In genomic region chr16:11976850-11977205, GRCh38 we compare ENCODE assay signal across 8 cellular contexts. TPM values are rescaled to one million over a fixed set of nuclear protein-coding genes. Genes with fewer than 3 reads are reported as not detected.
DNase-seq lines count a peak whose midpoint lies in the region; ATAC-seq and TF ChIP-seq lines count a peak whose summit lies in the region.
"Had no signal": no experiment of that assay in that cellular context is flagged by ENCODE, and none has a peak within 500 bp of the region (broad histone marks: within the 10 kb centered on the region; RNA-seq: fewer than 3 reads in every experiment).

No MANE protein-coding gene starts in this region.

- H3K27me3 ChIP-seq in Peyer's patch, result no peaks in the 10 kb centered on the region
- H3K27me3 ChIP-seq in esophagus squamous epithelium, result no peaks in the 10 kb centered on the region
- H3K27me3 ChIP-seq in prostate gland (replicated peaks; ENCODE audit: insufficient read depth), result no peaks in the 10 kb centered on the region

- no peak for DNase-seq in Peyer's patch
- DNase-seq in esophagus squamous epithelium (lab: John Stamatoyannopoulos, UW), result no peak
- DNase-seq in prostate gland (ENCODE audit: low spot score), result no peak
- no peak for DNase-seq in COLO829 (ENCODE audit: low spot score)
- no peak for DNase-seq in activated effector memory CD4-positive, alpha-beta T cell treated with anti-CD3 and anti-CD28 coated beads, Interleukin-2, amount 50 U/mL, for 16 hours

- intact Hi-C loops in esophagus squamous epithelium (cut with DNase I) (no loop called here), prostate gland (cut with DNase I) (loop anchor here (10.0 kb wide), 1 partner anchor 122 kb away; the partner anchor contains the start of gene RSL1D1)

- TF ChIP-seq POLR2A in Peyer's patch (IDR thresholded peaks at IDR 0.05), result no peak
- TF ChIP-seq POLR2A in esophagus squamous epithelium (IDR thresholded peaks at IDR 0.05), result no peak
- TF ChIP-seq POLR2A in prostate gland (IDR thresholded peaks at IDR 0.05), result no peak

- 0 to 1% methylated on average over 7 to 8 of the region's 19 CpGs for WGBS in esophagus squamous epithelium, 2 donors
- under 1% methylated on average over 19 of the region's 19 CpGs for WGBS in prostate gland

- H3K4me1 ChIP-seq in Peyer's patch (peaks cover 0 to 21% (median 7%) of the 10 kb centered on the region in 4 donors), esophagus squamous epithelium (peaks cover 12 to 52% (median 15%) of the 10 kb centered on the region in 3 donors), prostate gland (replicated peaks) (peaks cover 6% of the 10 kb centered on the region)

- peak; percentile 5 for ATAC-seq in GM21737 (IDR thresholded peaks at IDR 0.05; ENCODE audit: unreplicated experiment)
- ATAC-seq in GM18867 (IDR thresholded peaks at IDR 0.05; ENCODE audit: unreplicated experiment), result no peak

- H3K9me3 ChIP-seq in Peyer's patch (no peaks in the 10 kb centered on the region), esophagus squamous epithelium (no peaks in the 10 kb centered on the region), prostate gland (no peaks in the 10 kb centered on the region)

- H3K4me3 ChIP-seq in Peyer's patch (peak overlapping the region; percentile 72 to 86 (median 82)), esophagus squamous epithelium (peak overlapping the region; percentile 85 to 93 (median 89)), prostate gland (peak overlapping the region; percentile 70 to 85)

- H3K36me3 ChIP-seq in Peyer's patch (no peaks in the 10 kb centered on the region), esophagus squamous epithelium (no peaks in the 10 kb centered on the region), prostate gland (no peaks in the 10 kb centered on the region)

- peak overlapping the region; percentile 67 to 82 (median 74) for H3K27ac ChIP-seq in Peyer's patch
- peak overlapping the region; percentile 89 to 94 (median 93) for H3K27ac ChIP-seq in esophagus squamous epithelium
- peak overlapping the region; percentile 50 to 64 for H3K27ac ChIP-seq in prostate gland

- TF ChIP-seq CTCF in Peyer's patch (IDR thresholded peaks at IDR 0.05) (no peak), esophagus squamous epithelium (IDR thresholded peaks at IDR 0.05) (no peak), prostate gland (IDR thresholded peaks at IDR 0.05) (no peak)

RNA-seq across cellular contexts. Expression of gene SNX29, which starts 0.3 kb away (rescaled TPM):
- total RNA-seq in Peyer's patch, result 100 to 1,000 TPM in 1 of 4 donors, 10 to 100 TPM in 3; 12.0 to 106 (median 26.9) TPM
- 10 to 100 TPM; 14.5 to 27.3 (median 15.4) TPM for total RNA-seq in esophagus squamous epithelium
- 10 to 100 TPM; 11.8 to 24.7 TPM for total RNA-seq in prostate gland

RNA-seq across cellular contexts. Expression of gene TNFRSF17, which starts 11.8 kb away (rescaled TPM):
- total RNA-seq in Peyer's patch (not detected), esophagus squamous epithelium (not detected), prostate gland (1 to 10 TPM in 1 of 2 donors, not detected in 1; 1.0 TPM)
- total RNA-seq: subcutaneous adipose tissue had no signal

RNA-seq across cellular contexts. Expression of gene NPIPB2, which starts 35.0 kb away (rescaled TPM):
- total RNA-seq in Peyer's patch, result 10 to 100 TPM in 3 of 4 donors, 1 to 10 TPM in 1; 4.7 to 48.8 (median 16.7) TPM
- 1 to 10 TPM; 1.3 to 7.4 (median 3.2) TPM for total RNA-seq in esophagus squamous epithelium
- total RNA-seq in prostate gland, result 10 to 100 TPM in 1 of 2 donors, under 1 TPM in 1; 0.64 to 11.2 TPM
